In the genomic region with DNA sequence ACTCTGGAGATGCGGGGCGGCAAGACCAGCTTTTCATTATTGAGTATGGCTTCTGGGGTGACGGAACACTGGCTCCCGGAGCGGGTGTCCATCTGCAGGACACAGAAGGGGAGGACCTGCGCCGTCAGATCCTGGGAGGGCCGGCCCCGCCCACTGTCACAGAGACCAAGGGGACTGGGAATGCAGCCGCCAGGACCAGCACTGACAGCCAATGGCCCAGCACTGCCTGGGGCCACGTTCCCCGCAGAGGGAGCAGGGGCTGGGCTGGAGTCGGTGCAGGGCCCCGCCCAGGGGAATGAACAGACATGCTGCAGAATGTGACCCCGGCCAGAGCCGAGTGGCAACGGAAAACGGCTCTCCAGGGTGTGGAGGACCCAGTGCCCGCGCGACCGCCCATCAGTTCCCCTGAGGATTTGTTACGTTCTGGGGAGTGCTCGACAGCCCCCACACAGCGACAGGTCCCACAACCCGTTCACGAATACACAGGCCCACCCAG, we compare ENCODE assay signal across 8 cellular contexts. TPM values are rescaled to one million over a fixed set of nuclear protein-coding genes. Genes with fewer than 3 reads are reported as not detected.
A peak's percentile ranks its signal among the peaks of the same experiment; 100 is the strongest.
DNase-seq lines count a peak whose midpoint lies in the region; ATAC-seq, FAIRE-seq and TF ChIP-seq lines count a peak whose summit lies in the region.

A gene with protein sequence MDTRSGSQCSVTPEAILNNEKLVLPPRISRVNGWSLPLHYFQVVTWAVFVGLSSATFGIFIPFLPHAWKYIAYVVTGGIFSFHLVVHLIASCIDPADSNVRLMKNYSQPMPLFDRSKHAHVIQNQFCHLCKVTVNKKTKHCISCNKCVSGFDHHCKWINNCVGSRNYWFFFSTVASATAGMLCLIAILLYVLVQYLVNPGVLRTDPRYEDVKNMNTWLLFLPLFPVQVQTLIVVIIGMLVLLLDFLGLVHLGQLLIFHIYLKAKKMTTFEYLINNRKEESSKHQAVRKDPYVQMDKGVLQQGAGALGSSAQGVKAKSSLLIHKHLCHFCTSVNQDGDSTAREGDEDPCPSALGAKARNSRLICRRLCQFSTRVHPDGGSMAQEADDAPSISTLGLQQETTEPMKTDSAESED (minus strand): TSS at position 476 of the 496 bp plus-strand sequence. CDS start 384 bp downstream, at position 92.

- DNase-seq in CD14-positive monocyte (ENCODE audit: low spot score) (peak; percentile 23), HTR-8/SVneo (ENCODE audit: insufficient read length, low spot score) (no peak), ecto neural progenitor cell (ENCODE audit: low spot score) (peak; percentile 81), nephron progenitor cell (peak; percentile 44), CD1c-positive myeloid dendritic cell (ENCODE audit: extremely low spot score) (no peak), GM19239 (ENCODE audit: insufficient read length, low spot score) (no peak)
- no peak for DNase-seq in stimulated activated effector memory CD8-positive, alpha-beta T cell treated with anti-CD3 and anti-CD28 coated beads, Interleukin-12 subunit alpha, Interleukin-12 subunit beta, amount 100 ng/mL, for 72 hours (ENCODE audit: low spot score in 2 of 2)

- FAIRE-seq in HTR-8/SVneo (lab: Jason Lieb, UNC), result peak; percentile 55
- FAIRE-seq in GM19239 (lab: Jason Lieb, UNC), result no peak

- ATAC-seq in GM21367 (IDR thresholded peaks at IDR 0.05; ENCODE audit: unreplicated experiment), result no peak
- ATAC-seq in stimulated activated effector memory CD8-positive, alpha-beta T cell treated with anti-CD3 and anti-CD28 coated beads, Interleukin-12 subunit alpha, Interleukin-12 subunit beta, amount 100 ng/mL, for 72 hours, result no peak

- H3K4me1 Mint-ChIP-seq in CD14-positive monocyte (no peaks in the 10 kb centered on the region), nephron progenitor cell (peaks cover 36% of the 10 kb centered on the region)
- peaks cover 9% of the 10 kb centered on the region for H3K4me1 Mint-ChIP-seq in stimulated activated effector memory CD8-positive, alpha-beta T cell treated with anti-CD3 and anti-CD28 coated beads, Interleukin-12 subunit alpha, Interleukin-12 subunit beta, amount 100 ng/mL, for 72 hours

- intact Hi-C loops in CD14-positive monocyte (cut with micrococcal nuclease), result no loop called here

- no peaks in the 10 kb centered on the region for H3K9me3 Mint-ChIP-seq in CD14-positive monocyte
- H3K9me3 Mint-ChIP-seq in nephron progenitor cell, result no peaks in the 10 kb centered on the region
- no peaks in the 10 kb centered on the region for H3K9me3 Mint-ChIP-seq in stimulated activated effector memory CD8-positive, alpha-beta T cell treated with anti-CD3 and anti-CD28 coated beads, Interleukin-12 subunit alpha, Interleukin-12 subunit beta, amount 100 ng/mL, for 72 hours

- TF ChIP-seq CTCF in CD14-positive monocyte (IDR thresholded peaks at IDR 0.05) (no peak), nephron progenitor cell (IDR thresholded peaks at IDR 0.05) (no peak)

- H3K4me3 Mint-ChIP-seq in CD14-positive monocyte, result no peak within 1 kb of the TSS
- peak within 1 kb of the TSS; percentile 8 for H3K4me3 Mint-ChIP-seq in nephron progenitor cell
- H3K4me3 Mint-ChIP-seq in stimulated activated effector memory CD8-positive, alpha-beta T cell treated with anti-CD3 and anti-CD28 coated beads, Interleukin-12 subunit alpha, Interleukin-12 subunit beta, amount 100 ng/mL, for 72 hours, result no peak within 1 kb of the TSS

- peak within 1 kb of the TSS in 1 of 7 donors; percentile 42 for H3K27ac Mint-ChIP-seq in CD14-positive monocyte
- H3K27ac Mint-ChIP-seq in nephron progenitor cell, result peak within 1 kb of the TSS; percentile 48
- H3K27ac Mint-ChIP-seq in stimulated activated effector memory CD8-positive, alpha-beta T cell treated with anti-CD3 and anti-CD28 coated beads, Interleukin-12 subunit alpha, Interleukin-12 subunit beta, amount 100 ng/mL, for 72 hours, result no peak within 1 kb of the TSS

- H3K36me3 Mint-ChIP-seq in CD14-positive monocyte, result no peaks in the 10 kb centered on the region
- no peaks in the 10 kb centered on the region for H3K36me3 Mint-ChIP-seq in nephron progenitor cell (ENCODE audit: low read depth)
- no peaks in the 10 kb centered on the region for H3K36me3 Mint-ChIP-seq in stimulated activated effector memory CD8-positive, alpha-beta T cell treated with anti-CD3 and anti-CD28 coated beads, Interleukin-12 subunit alpha, Interleukin-12 subunit beta, amount 100 ng/mL, for 72 hours

- H3K27me3 Mint-ChIP-seq in CD14-positive monocyte (ENCODE audit: low read depth in 3 of 3) (peaks cover 4 to 7% (median 4%) of the 10 kb centered on the region in 3 donors), nephron progenitor cell (ENCODE audit: low read depth, poor library complexity) (peaks cover 12% of the 10 kb centered on the region)

RNA-seq across cellular contexts. Expression of the gene that starts here (rescaled TPM):
- not detected for polyA plus RNA-seq in CD14-positive monocyte

Comparison
In these comparisons a context has a peak if more than half of its experiments do, and no peak if none do; other contexts are left out.
1. Peak in DNase-seq in CD14-positive monocyte; RNA of the gene not detected or under 1 TPM.
2. DNase-seq: peak in ecto neural progenitor cell (single experiment) and nephron progenitor cell (single experiment); none in HTR-8/SVneo (single experiment), CD1c-positive myeloid dendritic cell (single experiment), stimulated activated effector memory CD8-positive, alpha-beta T cell treated with anti-CD3 and anti-CD28 coated beads, Interleukin-12 subunit alpha, Interleukin-12 subunit beta, amount 100 ng/mL, for 72 hours (0 of 2) and GM19239 (single experiment).